ENCODE assay signal across 9 cellular contexts in genomic region chr12:121668750-121669524, GRCh38. TPM values are rescaled to one million over a fixed set of nuclear protein-coding genes. Genes with fewer than 3 reads are reported as not detected.
DNase-seq lines count a peak whose midpoint lies in the region; ATAC-seq, FAIRE-seq and TF ChIP-seq lines count a peak whose summit lies in the region.
"Had no signal": no experiment of that assay in that cellular context is flagged by ENCODE, and none has a peak within 500 bp of the region (broad histone marks: within the 10 kb centered on the region; RNA-seq: fewer than 3 reads in every experiment).

No MANE protein-coding gene starts in this region.

- TF ChIP-seq CTCF in RWPE2 (IDR thresholded peaks at IDR 0.05; ENCODE audit: poor library complexity, severe bottlenecking) (peak; percentile 62), kidney (IDR thresholded peaks at IDR 0.05; ENCODE audit: borderline replicate concordance, extremely low read depth, insufficient read depth) (peak; percentile 43)

- no peak overlapping the region for H3K9ac ChIP-seq in kidney (ENCODE audit: low read length in 2 of 2)

- H3K27ac ChIP-seq in RWPE2 (ENCODE audit: poor library complexity, severe bottlenecking) = no peak overlapping the region
- no peak overlapping the region for H3K27ac ChIP-seq in kidney (ENCODE audit: low read depth in 2 of 2, low read length in 2 of 2)

- intact Hi-C loops in kidney (cut with DNase I) = no loop called here

- no peaks in the 10 kb centered on the region for H3K27me3 ChIP-seq in RWPE2 (ENCODE audit: insufficient read depth, poor library complexity, severe bottlenecking)

- FAIRE-seq in kidney (lab: Jason Lieb, UNC) = no peak
- FAIRE-seq: GM18507 had no signal

- POLR2A ChIA-PET in activated naive CD8-positive, alpha-beta T cell treated with anti-CD3 and anti-CD28 coated beads, Interleukin-2, amount 10 ng/mL, durations not matched to agents 7 days and 5 days (lab: Charles Lee) = interaction anchor here (0.6 to 9.8 kb wide), 13 partner anchors 11 to 1378 kb away, joined by 3 to 166 read pairs (median 5); partner anchors contain the start of gene ORAI1

- ATAC-seq in RWPE2 (ENCODE audit: low read depth) (no peak), HG03571 (IDR thresholded peaks at IDR 0.05; ENCODE audit: unreplicated experiment) (no peak), HG03045 (IDR thresholded peaks at IDR 0.05; ENCODE audit: unreplicated experiment) (no peak)
- no peak for ATAC-seq in activated naive CD8-positive, alpha-beta T cell treated with anti-CD3 and anti-CD28 coated beads, Interleukin-2, amount 10 ng/mL, durations not matched to agents 7 days and 5 days (ENCODE audit: low read depth)
- no peak for ATAC-seq in stimulated activated naive CD8-positive, alpha-beta T cell treated with anti-CD3 and anti-CD28 coated beads, Interleukin-15, amount 100 ng/mL, for 72 hours

- H3K4me1 ChIP-seq in RWPE2 (ENCODE audit: insufficient read depth, poor library complexity, severe bottlenecking) (peaks cover 10% of the 10 kb centered on the region), kidney (ENCODE audit: control insufficient read depth in 1 of 2, insufficient read depth in 1 of 2, low read depth in 1 of 2, low read length in 2 of 2) (peaks cover 0 to 5% of the 10 kb centered on the region in 2 donors)

- H3K9me3 Mint-ChIP-seq in activated naive CD8-positive, alpha-beta T cell treated with anti-CD3 and anti-CD28 coated beads, Interleukin-2, amount 10 ng/mL, durations not matched to agents 7 days and 5 days = no peaks in the 10 kb centered on the region
- H3K9me3 Mint-ChIP-seq in stimulated activated naive CD8-positive, alpha-beta T cell treated with anti-CD3 and anti-CD28 coated beads, Interleukin-15, amount 100 ng/mL, for 72 hours = no peaks in the 10 kb centered on the region

- DNase-seq in SHP77 (lab: John Stamatoyannopoulos, UW) = peak; percentile 44 to 54
- DNase-seq in SHP77 treated with DMSO at 0.1 percent for 48 hours (lab: John Stamatoyannopoulos, UW) = no peak
- DNase-seq in RWPE2 (ENCODE audit: low spot score) = no peak
- peak; percentile 63 for DNase-seq in activated naive CD8-positive, alpha-beta T cell treated with anti-CD3 and anti-CD28 coated beads, Interleukin-2, amount 10 ng/mL, durations not matched to agents 7 days and 5 days
- DNase-seq in kidney = no peak
- peak; percentile 46 to 49 for DNase-seq in stimulated activated naive CD8-positive, alpha-beta T cell treated with anti-CD3 and anti-CD28 coated beads, Interleukin-15, amount 100 ng/mL, for 72 hours

- H3K9me3 ChIP-seq in RWPE2 (ENCODE audit: severe bottlenecking) (no peaks in the 10 kb centered on the region), kidney (ENCODE audit: control insufficient read depth in 1 of 2, low read length in 2 of 2) (no peaks in the 10 kb centered on the region)

- H3K4me1 Mint-ChIP-seq in activated naive CD8-positive, alpha-beta T cell treated with anti-CD3 and anti-CD28 coated beads, Interleukin-2, amount 10 ng/mL, durations not matched to agents 7 days and 5 days = peaks cover 49% of the 10 kb centered on the region
- peaks cover 84% of the 10 kb centered on the region for H3K4me1 Mint-ChIP-seq in stimulated activated naive CD8-positive, alpha-beta T cell treated with anti-CD3 and anti-CD28 coated beads, Interleukin-15, amount 100 ng/mL, for 72 hours

- peaks cover 11% of the 10 kb centered on the region for H3K36me3 Mint-ChIP-seq in activated naive CD8-positive, alpha-beta T cell treated with anti-CD3 and anti-CD28 coated beads, Interleukin-2, amount 10 ng/mL, durations not matched to agents 7 days and 5 days

- peak overlapping the region; percentile 9 for H3K27ac Mint-ChIP-seq in activated naive CD8-positive, alpha-beta T cell treated with anti-CD3 and anti-CD28 coated beads, Interleukin-2, amount 10 ng/mL, durations not matched to agents 7 days and 5 days
- H3K27ac Mint-ChIP-seq in stimulated activated naive CD8-positive, alpha-beta T cell treated with anti-CD3 and anti-CD28 coated beads, Interleukin-15, amount 100 ng/mL, for 72 hours = no peak overlapping the region

- H3K27me3 Mint-ChIP-seq in activated naive CD8-positive, alpha-beta T cell treated with anti-CD3 and anti-CD28 coated beads, Interleukin-2, amount 10 ng/mL, durations not matched to agents 7 days and 5 days = no peaks in the 10 kb centered on the region
- H3K27me3 Mint-ChIP-seq in stimulated activated naive CD8-positive, alpha-beta T cell treated with anti-CD3 and anti-CD28 coated beads, Interleukin-15, amount 100 ng/mL, for 72 hours = no peaks in the 10 kb centered on the region

- no peak overlapping the region for H3K4me3 Mint-ChIP-seq in activated naive CD8-positive, alpha-beta T cell treated with anti-CD3 and anti-CD28 coated beads, Interleukin-2, amount 10 ng/mL, durations not matched to agents 7 days and 5 days
- H3K4me3 Mint-ChIP-seq in stimulated activated naive CD8-positive, alpha-beta T cell treated with anti-CD3 and anti-CD28 coated beads, Interleukin-15, amount 100 ng/mL, for 72 hours = no peak overlapping the region

- H3K36me3 ChIP-seq in RWPE2 (ENCODE audit: low read depth) = no peaks in the 10 kb centered on the region
- no peaks in the 10 kb centered on the region for H3K36me3 ChIP-seq in kidney (ENCODE audit: control insufficient read depth in 1 of 2, insufficient read depth in 2 of 2, low read length in 2 of 2)

- H3K4me3 ChIP-seq in RWPE2 (ENCODE audit: severe bottlenecking) (no peak overlapping the region), kidney (ENCODE audit: low read length in 2 of 2) (no peak overlapping the region)

RNA-seq across cellular contexts. Expression of gene MORN3, which starts 0.5 kb away (rescaled TPM):
- 1 to 10 TPM; 5.2 to 6.2 TPM for total RNA-seq in activated naive CD8-positive, alpha-beta T cell treated with anti-CD3 and anti-CD28 coated beads, Interleukin-2, amount 10 ng/mL, durations not matched to agents 7 days and 5 days
- total RNA-seq in kidney = 1.9 TPM
- polyA plus RNA-seq in kidney (ENCODE audit: insufficient read depth, low read depth, low replicate concordance) = 1.5 TPM

RNA-seq across cellular contexts. Expression of gene ORAI1, which starts 42.6 kb away (rescaled TPM):
- total RNA-seq in activated naive CD8-positive, alpha-beta T cell treated with anti-CD3 and anti-CD28 coated beads, Interleukin-2, amount 10 ng/mL, durations not matched to agents 7 days and 5 days = 10 to 100 TPM; 54.2 to 60.1 TPM
- 16.5 TPM for total RNA-seq in kidney
- polyA plus RNA-seq in kidney (ENCODE audit: insufficient read depth, low read depth, low replicate concordance) = 18.2 TPM

RNA-seq across cellular contexts. Expression of gene TMEM120B, which starts 43.6 kb away (rescaled TPM):
- 1 to 10 TPM; 9.8 to 9.9 TPM for total RNA-seq in activated naive CD8-positive, alpha-beta T cell treated with anti-CD3 and anti-CD28 coated beads, Interleukin-2, amount 10 ng/mL, durations not matched to agents 7 days and 5 days
- total RNA-seq in kidney = 14.2 TPM
- polyA plus RNA-seq in kidney (ENCODE audit: insufficient read depth, low read depth, low replicate concordance) = 9.0 TPM

Comparison
In these comparisons a context has a peak if more than half of its experiments do, and no peak if none do; other contexts are left out.
1. DNase-seq: peak in SHP77 (2 of 2), activated naive CD8-positive, alpha-beta T cell treated with anti-CD3 and anti-CD28 coated beads, Interleukin-2, amount 10 ng/mL, durations not matched to agents 7 days and 5 days (single experiment) and stimulated activated naive CD8-positive, alpha-beta T cell treated with anti-CD3 and anti-CD28 coated beads, Interleukin-15, amount 100 ng/mL, for 72 hours (2 of 2); none in SHP77 treated with DMSO at 0.1 percent for 48 hours (single experiment), RWPE2 (single experiment) and kidney (single experiment).